In genomic region chr16:13521356-13521755, GRCh38 we compare ENCODE assay signal across 23 cellular contexts.
"Had no signal": no experiment of that assay in that cellular context is flagged by ENCODE, and none has a peak within 500 bp of the region (broad histone marks: within the 10 kb centered on the region; RNA-seq: fewer than 3 reads in every experiment).

No MANE protein-coding gene starts in this region.

- DNase-seq: activated CD4-positive, alpha-beta memory T cell treated with anti-CD3 and anti-CD28 coated beads for 36 hours; activated CD4-positive, alpha-beta T cell treated with anti-CD3 and anti-CD28 coated beads for 48 hours; activated naive CD4-positive, alpha-beta T cell treated with anti-CD3 and anti-CD28 coated beads for 36 hours; activated T-cell treated with anti-CD3 and anti-CD28 coated beads, Interleukin-2, amount 50 U/mL, for 48 hours; amygdala; cerebellar nuclear complex; esophagus squamous epithelium; gastrocnemius medialis; hippocampal formation; immature natural killer cell; left ventricle myocardium inferior; natural killer cell; ovary; psoas muscle; spleen; stimulated activated CD4-positive, alpha-beta T cell treated with anti-CD3 and anti-CD28 coated beads, Interleukin-4, amount 100 ng/mL, for 1 hour; stimulated activated naive CD4-positive, alpha-beta T cell; T-helper 9 cell; testis; upper lobe of left lung had no signal

- H3K27ac ChIP-seq: coronary artery, esophagus squamous epithelium, gastrocnemius medialis, left ventricle myocardium inferior, ovary, psoas muscle, right atrium auricular region, spleen, testis, upper lobe of left lung had no signal

- H3K4me1 ChIP-seq: esophagus squamous epithelium, gastrocnemius medialis, left ventricle myocardium inferior, psoas muscle, right atrium auricular region, spleen, testis, upper lobe of left lung had no signal

- ATAC-seq: gastrocnemius medialis, natural killer cell, psoas muscle had no signal

- H3K36me3 ChIP-seq: esophagus squamous epithelium, gastrocnemius medialis, left ventricle myocardium inferior, ovary, right atrium auricular region, spleen, upper lobe of left lung had no signal

- H3K9me3 ChIP-seq: esophagus squamous epithelium, gastrocnemius medialis, left ventricle myocardium inferior, ovary, psoas muscle, right atrium auricular region, testis, upper lobe of left lung had no signal

- FAIRE-seq: bronchial epithelial cell had no signal

- H3K27me3 ChIP-seq: esophagus squamous epithelium, gastrocnemius medialis, ovary, right atrium auricular region, spleen, testis, upper lobe of left lung had no signal

- H3K4me3 ChIP-seq: coronary artery, esophagus squamous epithelium, gastrocnemius medialis, left ventricle myocardium inferior, ovary, psoas muscle, right atrium auricular region, spleen, testis, upper lobe of left lung had no signal
